ENCODE assay signal across 18 cellular contexts in the genomic region with DNA sequence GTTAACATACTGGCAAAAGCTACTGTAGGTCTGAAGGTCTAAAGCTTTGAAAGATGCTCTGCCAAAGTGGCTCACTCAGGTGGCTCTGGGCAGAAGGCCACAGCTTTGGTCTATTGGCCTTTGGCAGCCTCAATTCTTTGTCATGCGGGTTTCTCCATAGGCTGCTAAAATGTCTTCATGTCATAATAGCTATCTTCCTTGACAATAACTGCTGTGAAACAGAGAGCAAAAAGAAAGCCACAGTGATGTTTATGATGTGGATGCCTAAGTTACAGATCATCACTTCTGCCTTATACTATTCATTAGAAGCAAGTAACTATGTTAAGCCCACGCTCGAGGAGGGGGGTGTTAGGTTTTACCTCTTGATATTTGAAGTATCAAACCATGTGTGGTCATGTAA.
"Had no signal": no experiment of that assay in that cellular context is flagged by ENCODE, and none has a peak within 500 bp of the region (broad histone marks: within the 10 kb centered on the region; RNA-seq: fewer than 3 reads in every experiment).

No MANE protein-coding gene starts in this region.

- H3K27ac ChIP-seq: ascending aorta, coronary artery, tibial artery, vagina had no signal

- H3K4me1 ChIP-seq: ascending aorta, vagina had no signal

- ATAC-seq: esophagus mucosa; left ventricle myocardium superior; natural killer cell; stimulated activated effector memory CD8-positive, alpha-beta T cell treated with anti-CD3 and anti-CD28 coated beads, Interleukin-12 subunit alpha, Interleukin-12 subunit beta, amount 100 ng/mL, for 72 hours had no signal

- H3K36me3 ChIP-seq: ascending aorta, tibial artery, vagina had no signal

- H3K27me3 ChIP-seq: ascending aorta, tibial artery, vagina had no signal

- DNase-seq: activated CD4-positive, CD25-positive, alpha-beta regulatory T cell treated with anti-CD3 and anti-CD28 coated beads, Interleukin-2, amount 50 U/mL, for 72 hours; activated naive CD4-positive, alpha-beta T cell; activated naive CD8-positive, alpha-beta T cell treated with anti-CD3 and anti-CD28 coated beads, Interleukin-2, amount 10 ng/mL, durations not matched to agents 7 days and 5 days; activated T-cell treated with anti-CD3 and anti-CD28 coated beads for 4 hours; central memory CD4-positive, alpha-beta T cell; hippocampal formation; left ventricle myocardium superior; mesendoderm; natural killer cell; nucleus accumbens; posterior cingulate gyrus; retina; tibial artery had no signal

- H3K9me3 ChIP-seq: ascending aorta, tibial artery, vagina had no signal

- H3K4me3 ChIP-seq: ascending aorta, coronary artery, tibial artery, vagina had no signal
